ENCODE assay signal across 8 cellular contexts in the genomic region with DNA sequence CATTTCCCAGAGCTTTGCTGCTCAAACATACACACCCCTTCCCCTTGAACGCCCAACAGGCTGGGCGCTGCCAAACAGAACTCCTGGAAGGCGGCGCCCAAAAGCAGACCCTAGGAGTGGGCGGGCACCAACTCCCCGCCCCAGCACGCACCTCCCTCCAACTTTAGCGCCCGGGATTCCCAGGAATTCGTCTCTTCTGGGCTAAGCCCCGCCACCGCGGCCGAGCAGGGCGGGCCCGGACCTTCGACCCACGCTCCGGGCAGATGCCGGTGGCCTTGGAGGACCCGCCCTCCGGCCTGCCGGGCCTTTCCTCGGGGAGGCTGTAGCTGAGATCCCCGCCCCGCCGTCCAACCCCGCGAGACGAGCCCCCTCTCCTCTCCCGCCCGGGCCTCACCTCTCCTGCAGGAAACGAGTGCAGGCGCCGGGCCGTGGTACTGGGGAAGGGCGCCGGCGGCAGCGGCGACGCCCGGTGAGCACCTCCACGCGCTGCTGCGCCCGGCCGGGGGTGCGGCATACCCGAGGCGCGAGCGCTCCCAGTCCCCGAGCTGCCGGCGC. TPM values are rescaled to one million over a fixed set of nuclear protein-coding genes. Genes with fewer than 3 reads are reported as not detected.
A peak's percentile ranks its signal among the peaks of the same experiment; 100 is the strongest.
DNase-seq lines count a peak whose midpoint lies in the region; ATAC-seq, FAIRE-seq and TF ChIP-seq lines count a peak whose summit lies in the region.

No MANE protein-coding gene starts in this region.

- peak overlapping the region; percentile 98 for H3K27ac ChIP-seq in HUES64 (ENCODE audit: low read depth, low read length)
- H3K27ac ChIP-seq in PC-9, result peak overlapping the region; percentile 66
- H3K27ac ChIP-seq in GM12878 (ENCODE audit: control insufficient read depth, insufficient read depth), result peak overlapping the region; percentile 95

- BruUV-seq in PC-9 (replicated peaks; lab: Mats Ljungman, UMichigan) (no TSS peak), GM12878 (replicated peaks; lab: Mats Ljungman, UMichigan) (no TSS peak)

- peak overlapping the region; percentile 92 for H3K9ac ChIP-seq in HUES64 (ENCODE audit: low read depth, low read length)
- H3K9ac ChIP-seq in GM12878 (ENCODE audit: control insufficient read depth, insufficient read depth, low read length), result peak overlapping the region; percentile 78

- no peak for TF ChIP-seq RAD21 in GM12878 (IDR thresholded peaks at IDR 0.05; ENCODE audit: insufficient read depth, low read depth, low read length)

- no peak for TF ChIP-seq POLR2A in GM12878 (IDR thresholded peaks at IDR 0.05; ENCODE audit: low read depth, low read length)

- H4K20me1 ChIP-seq in PC-9 (ENCODE audit: insufficient read depth) (no peaks in the 10 kb centered on the region), GM12878 (ENCODE audit: control insufficient read depth, insufficient read depth) (no peaks in the 10 kb centered on the region)

- DNase-seq in SIG-M5 treated with dmso at 0.1 percent for 504 hours (lab: John Stamatoyannopoulos, UW; ENCODE audit: unreplicated experiment), result peak; percentile 49
- DNase-seq in SIG-M5 (lab: John Stamatoyannopoulos, UW), result no peak
- peak; percentile 50 to 80 for DNase-seq in PC-9
- DNase-seq in GM12878 (ENCODE audit: low read depth, low spot score), result no peak
- DNase-seq in hypothalamus (lab: John Stamatoyannopoulos, UW), result peak in 41 of 51 donors; percentile 8 to 89 (median 53)
- peak; percentile 29 for DNase-seq in putamen (ENCODE audit: low spot score)

- peak; percentile 20 for ATAC-seq in GM21576 (IDR thresholded peaks at IDR 0.05; ENCODE audit: unreplicated experiment)
- ATAC-seq in GM12878, result peak; percentile 68

- TF ChIP-seq CTCF in PC-9 (conservative IDR thresholded peaks at IDR 0.05) (no peak), GM12878 (IDR thresholded peaks at IDR 0.05 in 2 of 3, conservative IDR thresholded peaks at IDR 0.05 in 1 of 3; ENCODE audit: control insufficient read depth in 2 of 3, extremely low read depth in 1 of 3, insufficient read depth in 1 of 3, low read depth in 3 of 3, low read length in 3 of 3) (no peak)

- no peak for FAIRE-seq in GM12878 (lab: Jason Lieb, UNC)

- H3K4me3 ChIP-seq in HUES64 (ENCODE audit: low read length) (peak overlapping the region; percentile 77), PC-9 (peak overlapping the region; percentile 57), GM12878 (peak overlapping the region; percentile 74)

- in situ Hi-C loops in GM12878 (cut with MboI), result no loop called here

- CTCF ChIA-PET in PC-9 (lab: Charles Lee), result interaction anchor here (0.5 to 0.7 kb wide), 2 partner anchors 11 to 198 kb away, joined by 3 to 4 read pairs; no protein-coding TSS in a partner anchor
- CTCF ChIA-PET in GM12878 (lab: Yijun Ruan, JAX), result interaction anchor here (0.5 to 5.0 kb wide), 6 partner anchors 18 to 335 kb away, joined by 3 to 39 read pairs (median 3); a partner anchor contains a TSS

- H3K4me1 ChIP-seq in HUES64 (ENCODE audit: insufficient read depth, low read length) (peaks cover 22% of the 10 kb centered on the region), PC-9 (replicated peaks; ENCODE audit: insufficient read depth) (peaks cover 34% of the 10 kb centered on the region), GM12878 (ENCODE audit: control insufficient read depth, insufficient read depth, low read length) (peaks cover 6% of the 10 kb centered on the region)

- H3K9me3 ChIP-seq in HUES64 (ENCODE audit: insufficient read depth, low read depth, low read length) (no peaks in the 10 kb centered on the region), PC-9 (ENCODE audit: insufficient read depth, low read depth) (no peaks in the 10 kb centered on the region), GM12878 (replicated peaks; ENCODE audit: control insufficient read depth, insufficient read depth, low read length) (no peaks in the 10 kb centered on the region; the same call in 2 of the 3 replicates)

- no peak for TF ChIP-seq EP300 in GM12878 (IDR thresholded peaks at IDR 0.05; ENCODE audit: borderline replicate concordance in 1 of 2, control insufficient read depth in 1 of 2, low read depth in 2 of 2, low read length in 2 of 2)

- peak overlapping the region; percentile 75 for H3K4me2 ChIP-seq in PC-9
- peak overlapping the region; percentile 80 for H3K4me2 ChIP-seq in GM12878 (ENCODE audit: control insufficient read depth, insufficient read depth)

- intact Hi-C loops in PC-9 (cut with micrococcal nuclease; ENCODE audit: unreplicated experiment) (loop anchor here (1.0 to 5.0 kb wide), 5 partner anchors 17 to 198 kb away; a partner anchor contains a TSS), GM12878 (cut with micrococcal nuclease; ENCODE audit: unreplicated experiment) (loop anchor here (1.0 kb wide), 1 partner anchor 101 kb away; no protein-coding TSS in a partner anchor)

- peaks cover 21% of the 10 kb centered on the region for H3F3A ChIP-seq in PC-9 (ENCODE audit: insufficient read depth, low read depth)

- H3K79me2 ChIP-seq in PC-9 (ENCODE audit: low read depth) (peaks cover 43% of the 10 kb centered on the region), GM12878 (ENCODE audit: control insufficient read depth, insufficient read depth, low read length) (peaks cover 37% of the 10 kb centered on the region)

- H3K36me3 ChIP-seq in HUES64 (ENCODE audit: insufficient read depth, low read length) (peaks cover 5% of the 10 kb centered on the region; the same call in 1 of the 2 replicates), PC-9 (ENCODE audit: low read depth) (0 out of 2 replicates have a peak, but pooled peaks cover 1% of the 10 kb centered on the region), GM12878 (ENCODE audit: control insufficient read depth in 2 of 2, insufficient read depth in 2 of 2, low read length in 1 of 2) (no peaks in the 10 kb centered on the region)

- RAD21 ChIA-PET in GM12878 (lab: Charles Lee; ENCODE audit: unreplicated experiment), result interaction anchor here (1.1 to 2.4 kb wide), 3 partner anchors 19 to 252 kb away, joined by 3 to 8 read pairs (median 4); no protein-coding TSS in a partner anchor

- under 1% methylated on average over 56 of the region's 56 CpGs for WGBS in HUES64
- WGBS in GM12878 (ENCODE audit: insufficient coverage, insufficient replicate concordance, low lambda C conversion rate, missing lambda C conversion rate), result 1% methylated on average over 42 of the region's 56 CpGs

- peak overlapping the region; percentile 80 for H2AFZ ChIP-seq in PC-9
- H2AFZ ChIP-seq in GM12878 (ENCODE audit: control insufficient read depth, low read depth, low read length), result peak overlapping the region; percentile 81

- H3K27me3 ChIP-seq in HUES64 (ENCODE audit: insufficient read depth, low read length), result no peaks in the 10 kb centered on the region
- no peaks in the 10 kb centered on the region for H3K27me3 ChIP-seq in PC-9 (ENCODE audit: insufficient read depth, low read depth)
- H3K27me3 ChIP-seq in GM12878 (replicated peaks in 1 of 2; ENCODE audit: control insufficient read depth in 2 of 2, insufficient read depth in 2 of 2, low read length in 1 of 2), result no peaks in the 10 kb centered on the region

- no peaks in the 10 kb centered on the region for H3K9me2 ChIP-seq in PC-9 (ENCODE audit: insufficient read depth)

- POLR2A ChIA-PET in PC-9 (lab: Charles Lee; ENCODE audit: unreplicated experiment) (interaction anchor here (0.5 to 1.1 kb wide), 5 partner anchors 17 to 286 kb away, joined by 4 to 44 read pairs (median 4); a partner anchor contains a TSS), GM12878 (lab: Charles Lee) (interaction anchor here (1.2 kb wide), 1 partner anchor 105 kb away, joined by 3 read pairs; no protein-coding TSS in a partner anchor)

- SMC1A ChIA-PET in GM12878 (lab: Charles Lee; ENCODE audit: uncharacterized antibody, unreplicated experiment), result interaction anchor here (0.7 to 2.3 kb wide), 5 partner anchors 19 to 314 kb away, joined by 3 to 8 read pairs (median 3); a partner anchor contains a TSS

TF ChIP-seq in GM12878, 131 proteins besides CTCF, POLR2A, EP300 and RAD21 (continues in another document):
- TF ChIP-seq EGR1 (IDR thresholded peaks at IDR 0.05; ENCODE audit: borderline replicate concordance in 1 of 2, low read depth in 2 of 2, low read length in 2 of 2), result 0 out of 3 replicates have a peak, but pooled peaks of 1 of the 2 experiments have one; percentile 17

RNA-seq across cellular contexts. Expression of a gene that starts 0.7 kb away (rescaled TPM):
- polyA plus RNA-seq in HUES64 (2013, experiment 1 of 2), result 23.8 TPM
- 34.3 TPM for polyA plus RNA-seq in HUES64 (2013, experiment 2 of 2)
- total RNA-seq in PC-9 (2021) (38.8 and 45.9 TPM in 2 replicates), GM12878 (2014; rRNA removed) (16.8 and 18.1 TPM in 2 replicates), GM12878 (2014; rRNA removed; fragmentation: Illumina TruSeq; extraction: Trizol) (24.2 and 26.7 TPM in 2 replicates), GM12878 (2021) (31.7 and 34.9 TPM in 2 replicates)
- total RNA-seq in GM12878 (2013; cell fraction: nucleolus; rRNA removed), result 8.3 and 8.8 TPM in 2 replicates
- 4.1 TPM for polyA plus RNA-seq in GM12878 (2011; ENCODE audit: low read depth)
- polyA plus RNA-seq in GM12878 (2011; rRNA removed) (12.0 and 20.5 TPM in 2 replicates), GM12878 (2014; fragmentation: Illumina TruSeq; extraction: Trizol) (19.7 and 22.2 TPM in 2 replicates), GM12878 (2014; fragmentation: Nextera tagmentation; extraction: Ambion mirVana) (1 to 10 TPM; 4.4 to 9.4 TPM), GM12878 (2014; rRNA removed) (14.4 and 17.2 TPM in 2 replicates), GM12878 (2016; fragmentation: Nextera tagmentation; extraction: Ambion mirVana) (10 to 100 TPM; 36.1 to 43.9 TPM)
- polyA plus RNA-seq in GM12878 (2011; cell fraction: cytosol; rRNA removed), result 6.6 and 7.1 TPM in 2 replicates
- polyA plus RNA-seq in GM12878 (2011; cell fraction: nucleus; rRNA removed), result 2.9 and 4.6 TPM in 2 replicates
- polyA plus RNA-seq in GM12878 (2012), result 8.2 and 11.2 TPM in 2 replicates
- polyA minus RNA-seq in GM12878 (2011; rRNA and poly(A)+ RNA removed), result 6.0 and 7.6 TPM in 2 replicates
- polyA minus RNA-seq in GM12878 (2011; cell fraction: cytosol; rRNA and poly(A)+ RNA removed), result 3.1 and 3.6 TPM in 2 replicates
- polyA minus RNA-seq in GM12878 (2011; cell fraction: nucleus; rRNA and poly(A)+ RNA removed), result 2.7 and 6.8 TPM in 2 replicates

Comparison
In these comparisons a context has a peak if more than half of its experiments do, and no peak if none do; other contexts are left out.
1. DNase-seq: peak in SIG-M5 treated with dmso at 0.1 percent for 504 hours (single experiment), PC-9 (2 of 2), hypothalamus (41 of 51) and putamen (single experiment); none in SIG-M5 (single experiment) and GM12878 (single experiment).
2. Peak in every context shown above with its lines, with median percentiles within 50 percentile points of each other: H3K27ac ChIP-seq and H3K4me3 ChIP-seq.